18 cellular contexts compared by ENCODE assay signal in genomic region chr12:1801285-1801975, GRCh38. TPM values are rescaled to one million over a fixed set of nuclear protein-coding genes. Genes with fewer than 3 reads are reported as not detected.
DNase-seq lines count a peak whose midpoint lies in the region; ATAC-seq and TF ChIP-seq lines count a peak whose summit lies in the region.
"Had no signal": no experiment of that assay in that cellular context is flagged by ENCODE, and none has a peak within 500 bp of the region (broad histone marks: within the 10 kb centered on the region; RNA-seq: fewer than 3 reads in every experiment).

No MANE protein-coding gene starts in this region.

- H3K4me1 Mint-ChIP-seq in activated CD4-positive, alpha-beta T cell treated with anti-CD3 and anti-CD28 coated beads, Interleukin-2, amount 10 ng/mL, durations not matched to agents 7 days and 5 days: peaks cover 11% of the 10 kb centered on the region
- H3K4me1 Mint-ChIP-seq in activated CD4-positive, alpha-beta T cell treated with anti-CD3 and anti-CD28 coated beads, Interleukin-2, amount 10 ng/mL, durations not matched to agents 24 days and 14 days: peaks cover 6% of the 10 kb centered on the region
- H3K4me1 Mint-ChIP-seq in stimulated activated effector memory CD8-positive, alpha-beta T cell treated with anti-CD3 and anti-CD28 coated beads, Interleukin-12 subunit alpha, Interleukin-12 subunit beta, amount 100 ng/mL, for 72 hours: peaks cover 16% of the 10 kb centered on the region
- H3K4me1 Mint-ChIP-seq: GM23338 had no signal

- peak overlapping the region; percentile 55 for H3K4me3 ChIP-seq in NB4 (ENCODE audit: low read depth, low read length)
- no peak overlapping the region for H3K4me3 ChIP-seq in PC-3 (ENCODE audit: low read length)
- H3K4me3 ChIP-seq: GM23338, Peyer's patch, upper lobe of left lung had no signal

- TF ChIP-seq POLR2A in NB4 (IDR thresholded peaks at IDR 0.05; ENCODE audit: extremely low read depth, insufficient read length): no peak

- CTCF ChIA-PET in activated CD4-positive, alpha-beta T cell treated with anti-CD3 and anti-CD28 coated beads, Interleukin-2, amount 10 ng/mL, durations not matched to agents 7 days and 5 days (lab: Charles Lee): interaction anchor here (0.7 to 2.2 kb wide), 5 partner anchors 10 to 147 kb away, joined by 3 to 7 read pairs (median 5); no protein-coding TSS in a partner anchor
- CTCF ChIA-PET in PC-3 (lab: Charles Lee): interaction anchor here (0.8 kb wide), 1 partner anchor 139 kb away, joined by 7 read pairs; no protein-coding TSS in a partner anchor

- H3K9ac ChIP-seq in PC-3 (ENCODE audit: low read length): no peak overlapping the region

- no peak overlapping the region for H2AFZ ChIP-seq in PC-3 (ENCODE audit: low read length)
- H2AFZ ChIP-seq: GM23338 had no signal

- POLR2A ChIA-PET in activated CD4-positive, alpha-beta T cell treated with anti-CD3 and anti-CD28 coated beads, Interleukin-2, amount 10 ng/mL, durations not matched to agents 7 days and 5 days (lab: Charles Lee): no interaction called here
- POLR2A ChIA-PET in PC-3 (lab: Charles Lee; ENCODE audit: unreplicated experiment): no interaction called here

- H3K9me3 ChIP-seq in PC-3 (ENCODE audit: low read length): no peaks in the 10 kb centered on the region
- H3K9me3 ChIP-seq: Peyer's patch, upper lobe of left lung had no signal

- no peak overlapping the region for H3K27ac ChIP-seq in PC-3 (ENCODE audit: low read length)
- H3K27ac ChIP-seq: C4-2B, Peyer's patch had no signal

- no peaks in the 10 kb centered on the region for H3K27me3 ChIP-seq in PC-3 (ENCODE audit: low read length)
- H3K27me3 ChIP-seq: Peyer's patch, upper lobe of left lung had no signal

- H3K4me3 Mint-ChIP-seq in activated CD4-positive, alpha-beta T cell treated with anti-CD3 and anti-CD28 coated beads, Interleukin-2, amount 10 ng/mL, durations not matched to agents 7 days and 5 days: no peak overlapping the region
- no peak overlapping the region for H3K4me3 Mint-ChIP-seq in activated CD4-positive, alpha-beta T cell treated with anti-CD3 and anti-CD28 coated beads, Interleukin-2, amount 10 ng/mL, durations not matched to agents 24 days and 14 days
- no peak overlapping the region for H3K4me3 Mint-ChIP-seq in stimulated activated effector memory CD8-positive, alpha-beta T cell treated with anti-CD3 and anti-CD28 coated beads, Interleukin-12 subunit alpha, Interleukin-12 subunit beta, amount 100 ng/mL, for 72 hours
- H3K4me3 Mint-ChIP-seq: GM23338 had no signal

- no peaks in the 10 kb centered on the region for H3K9me3 Mint-ChIP-seq in activated CD4-positive, alpha-beta T cell treated with anti-CD3 and anti-CD28 coated beads, Interleukin-2, amount 10 ng/mL, durations not matched to agents 7 days and 5 days
- peaks cover 5% of the 10 kb centered on the region for H3K9me3 Mint-ChIP-seq in activated CD4-positive, alpha-beta T cell treated with anti-CD3 and anti-CD28 coated beads, Interleukin-2, amount 10 ng/mL, durations not matched to agents 24 days and 14 days
- no peaks in the 10 kb centered on the region for H3K9me3 Mint-ChIP-seq in stimulated activated effector memory CD8-positive, alpha-beta T cell treated with anti-CD3 and anti-CD28 coated beads, Interleukin-12 subunit alpha, Interleukin-12 subunit beta, amount 100 ng/mL, for 72 hours
- H3K9me3 Mint-ChIP-seq: GM23338 had no signal

- no peaks in the 10 kb centered on the region for H3K36me3 ChIP-seq in PC-3 (ENCODE audit: low read depth, low read length)
- H3K36me3 ChIP-seq: Peyer's patch, upper lobe of left lung had no signal

- DNase-seq in activated CD4-positive, alpha-beta T cell treated with anti-CD3 and anti-CD28 coated beads, Interleukin-2, amount 10 ng/mL, durations not matched to agents 7 days and 5 days: no peak
- DNase-seq in activated CD4-positive, alpha-beta T cell treated with anti-CD3 and anti-CD28 coated beads, Interleukin-2, amount 10 ng/mL, durations not matched to agents 24 days and 14 days: no peak
- DNase-seq in NB4 (ENCODE audit: low read depth): peak; percentile 55
- DNase-seq in fibroblast of peridontal ligament (ENCODE audit: extremely low read depth): peak; percentile 27
- no peak for DNase-seq in stimulated activated effector memory CD8-positive, alpha-beta T cell treated with anti-CD3 and anti-CD28 coated beads, Interleukin-12 subunit alpha, Interleukin-12 subunit beta, amount 100 ng/mL, for 72 hours (ENCODE audit: low spot score in 2 of 2)
- DNase-seq in PC-3: no peak
- no peak for DNase-seq in cortex of kidney (lab: John Stamatoyannopoulos, UW)
- DNase-seq in NCI-H128 (lab: John Stamatoyannopoulos, UW; ENCODE audit: unreplicated experiment): no peak
- DNase-seq: activated CD4-positive, alpha-beta T cell treated with anti-CD3 and anti-CD28 coated beads, Interleukin-2, amount 50 U/mL, for 4 hours; NCI-H774 had no signal

- no peaks in the 10 kb centered on the region for H3K79me2 ChIP-seq in PC-3 (ENCODE audit: low read length)

- H3K27ac Mint-ChIP-seq in activated CD4-positive, alpha-beta T cell treated with anti-CD3 and anti-CD28 coated beads, Interleukin-2, amount 10 ng/mL, durations not matched to agents 7 days and 5 days: peak overlapping the region; percentile 46
- H3K27ac Mint-ChIP-seq in activated CD4-positive, alpha-beta T cell treated with anti-CD3 and anti-CD28 coated beads, Interleukin-2, amount 10 ng/mL, durations not matched to agents 24 days and 14 days: no peak overlapping the region
- H3K27ac Mint-ChIP-seq in stimulated activated effector memory CD8-positive, alpha-beta T cell treated with anti-CD3 and anti-CD28 coated beads, Interleukin-12 subunit alpha, Interleukin-12 subunit beta, amount 100 ng/mL, for 72 hours: peak overlapping the region; percentile 73
- H3K27ac Mint-ChIP-seq: activated T-helper 2 cell treated with anti-CD3 and anti-CD28 coated beads, Interferon-gamma antibody, Interleukin-2, Interleukin-4, amounts not matched to agents 10 μg/mL and 5 μg/mL and 100 μg/mL, durations not matched to agents 14 hours and 24 hours and 36 hours; GM23338 had no signal

- no peaks in the 10 kb centered on the region for H3K9me2 ChIP-seq in PC-3 (replicated peaks; ENCODE audit: low read length)

- no peaks in the 10 kb centered on the region for H3F3A ChIP-seq in PC-3 (ENCODE audit: low read length, unreplicated experiment)

- no TSS peak for BruUV-seq in PC-3 (replicated peaks; lab: Mats Ljungman, UMichigan)

- no peaks in the 10 kb centered on the region for H3K27me3 Mint-ChIP-seq in activated CD4-positive, alpha-beta T cell treated with anti-CD3 and anti-CD28 coated beads, Interleukin-2, amount 10 ng/mL, durations not matched to agents 7 days and 5 days
- H3K27me3 Mint-ChIP-seq in activated CD4-positive, alpha-beta T cell treated with anti-CD3 and anti-CD28 coated beads, Interleukin-2, amount 10 ng/mL, durations not matched to agents 24 days and 14 days: no peaks in the 10 kb centered on the region

- no peaks in the 10 kb centered on the region for H3K36me3 Mint-ChIP-seq in activated CD4-positive, alpha-beta T cell treated with anti-CD3 and anti-CD28 coated beads, Interleukin-2, amount 10 ng/mL, durations not matched to agents 7 days and 5 days (ENCODE audit: low read depth)
- H3K36me3 Mint-ChIP-seq in activated CD4-positive, alpha-beta T cell treated with anti-CD3 and anti-CD28 coated beads, Interleukin-2, amount 10 ng/mL, durations not matched to agents 24 days and 14 days (ENCODE audit: low read depth): no peaks in the 10 kb centered on the region
- H3K36me3 Mint-ChIP-seq in stimulated activated effector memory CD8-positive, alpha-beta T cell treated with anti-CD3 and anti-CD28 coated beads, Interleukin-12 subunit alpha, Interleukin-12 subunit beta, amount 100 ng/mL, for 72 hours: no peaks in the 10 kb centered on the region

- intact Hi-C loops in activated CD4-positive, alpha-beta T cell treated with anti-CD3 and anti-CD28 coated beads, Interleukin-2, amount 10 ng/mL, durations not matched to agents 24 days and 14 days (cut with micrococcal nuclease): no loop called here
- intact Hi-C loops in PC-3 (cut with micrococcal nuclease): no loop called here

- H3K4me1 ChIP-seq in PC-3 (ENCODE audit: insufficient read depth, low read length): peaks cover 3% of the 10 kb centered on the region; the same call in 1 of the 2 replicates

- ATAC-seq in stimulated activated effector memory CD8-positive, alpha-beta T cell treated with anti-CD3 and anti-CD28 coated beads, Interleukin-12 subunit alpha, Interleukin-12 subunit beta, amount 100 ng/mL, for 72 hours: no peak
- no peak for ATAC-seq in PC-3

- no peak overlapping the region for H3K4me2 ChIP-seq in PC-3 (ENCODE audit: low read length)
- H3K4me2 ChIP-seq: GM23338 had no signal

- no peaks in the 10 kb centered on the region for H4K20me1 ChIP-seq in PC-3 (ENCODE audit: low read length)

- TF ChIP-seq CTCF in NB4 (IDR thresholded peaks at IDR 0.05; ENCODE audit: low read depth, low read length): no peak
- TF ChIP-seq CTCF in PC-3 (conservative IDR thresholded peaks at IDR 0.05; ENCODE audit: low read depth, low read length): no peak

RNA-seq across cellular contexts. Expression of gene LRTM2, which starts 18.9 kb away (rescaled TPM):
- not detected for total RNA-seq in activated CD4-positive, alpha-beta T cell treated with anti-CD3 and anti-CD28 coated beads, Interleukin-2, amount 10 ng/mL, durations not matched to agents 7 days and 5 days
- 0.05 and 0.16 TPM in 2 replicates for total RNA-seq in activated CD4-positive, alpha-beta T cell treated with anti-CD3 and anti-CD28 coated beads, Interleukin-2, amount 10 ng/mL, durations not matched to agents 24 days and 14 days
- total RNA-seq in PC-3 (2014; rRNA removed): not detected in 2 replicates
- total RNA-seq: A172, GM23338, lower leg skin, Peyer's patch, posterior vena cava, upper lobe of left lung had no signal

Comparison
In these comparisons a context has a peak if more than half of its experiments do, and no peak if none do; other contexts are left out.
1. DNase-seq: peak in NB4 (single experiment) and fibroblast of peridontal ligament (single experiment); none in activated CD4-positive, alpha-beta T cell treated with anti-CD3 and anti-CD28 coated beads, Interleukin-2, amount 10 ng/mL, durations not matched to agents 7 days and 5 days (single experiment), activated CD4-positive, alpha-beta T cell treated with anti-CD3 and anti-CD28 coated beads, Interleukin-2, amount 10 ng/mL, durations not matched to agents 24 days and 14 days (single experiment), stimulated activated effector memory CD8-positive, alpha-beta T cell treated with anti-CD3 and anti-CD28 coated beads, Interleukin-12 subunit alpha, Interleukin-12 subunit beta, amount 100 ng/mL, for 72 hours (0 of 2), PC-3 (single experiment), cortex of kidney (single experiment) and NCI-H128 (single experiment).